ENCODE assay signal across 14 cellular contexts in genomic region chr5:115469904-115470516, GRCh38.
DNase-seq lines count a peak whose midpoint lies in the region; ATAC-seq lines count a peak whose summit lies in the region.
"Had no signal": no experiment of that assay in that cellular context is flagged by ENCODE, and none has a peak within 500 bp of the region (broad histone marks: within the 10 kb centered on the region; RNA-seq: fewer than 3 reads in every experiment).

No MANE protein-coding gene starts in this region.

- no peaks in the 10 kb centered on the region for H3K36me3 Mint-ChIP-seq in stimulated activated effector memory CD8-positive, alpha-beta T cell treated with anti-CD3 and anti-CD28 coated beads, Interleukin-12 subunit alpha, Interleukin-12 subunit beta, amount 100 ng/mL, for 72 hours
- H3K36me3 Mint-ChIP-seq in activated naive CD4-positive, alpha-beta T cell treated with anti-CD3 and anti-CD28 coated beads, Interleukin-2, amount 50 U/mL, for 72 hours: no peaks in the 10 kb centered on the region
- H3K36me3 Mint-ChIP-seq: CD14-positive monocyte; CD8-positive, alpha-beta memory T cell had no signal

- H3K9me3 Mint-ChIP-seq in stimulated activated effector memory CD8-positive, alpha-beta T cell treated with anti-CD3 and anti-CD28 coated beads, Interleukin-12 subunit alpha, Interleukin-12 subunit beta, amount 100 ng/mL, for 72 hours: no peaks in the 10 kb centered on the region
- H3K9me3 Mint-ChIP-seq in activated naive CD4-positive, alpha-beta T cell treated with anti-CD3 and anti-CD28 coated beads, Interleukin-2, amount 50 U/mL, for 72 hours: no peaks in the 10 kb centered on the region
- H3K9me3 Mint-ChIP-seq: CD8-positive, alpha-beta memory T cell; HFFc6 had no signal

- DNase-seq in DMS 273 (lab: John Stamatoyannopoulos, UW; ENCODE audit: unreplicated experiment) (peak; percentile 14), DMS 273 treated with DMSO at 0.1 percent for 48 hours (lab: John Stamatoyannopoulos, UW) (no peak), cerebellum (ENCODE audit: low spot score) (peak; percentile 35)
- no peak for DNase-seq in stimulated activated effector memory CD8-positive, alpha-beta T cell treated with anti-CD3 and anti-CD28 coated beads, Interleukin-12 subunit alpha, Interleukin-12 subunit beta, amount 100 ng/mL, for 72 hours (ENCODE audit: low spot score in 2 of 2)
- no peak for DNase-seq in activated naive CD4-positive, alpha-beta T cell treated with anti-CD3 and anti-CD28 coated beads, Interleukin-2, amount 50 U/mL, for 72 hours (ENCODE audit: low spot score in 2 of 2)
- DNase-seq: Caco-2; CD8-positive, alpha-beta memory T cell; GOT3; HFFc6; KG1 had no signal

- no peak overlapping the region for H3K4me3 Mint-ChIP-seq in stimulated activated effector memory CD8-positive, alpha-beta T cell treated with anti-CD3 and anti-CD28 coated beads, Interleukin-12 subunit alpha, Interleukin-12 subunit beta, amount 100 ng/mL, for 72 hours
- H3K4me3 Mint-ChIP-seq: CD14-positive monocyte; CD8-positive, alpha-beta memory T cell; HFFc6 had no signal

- peak; percentile 11 for ATAC-seq in stimulated activated effector memory CD8-positive, alpha-beta T cell treated with anti-CD3 and anti-CD28 coated beads, Interleukin-12 subunit alpha, Interleukin-12 subunit beta, amount 100 ng/mL, for 72 hours
- ATAC-seq in HG02678 (IDR thresholded peaks at IDR 0.05; ENCODE audit: unreplicated experiment) (no peak), HG03135 (IDR thresholded peaks at IDR 0.05; ENCODE audit: unreplicated experiment) (no peak)
- ATAC-seq in activated naive CD4-positive, alpha-beta T cell treated with anti-CD3 and anti-CD28 coated beads, Interleukin-2, amount 50 U/mL, for 72 hours: no peak
- ATAC-seq: GM12878 had no signal

- no peaks in the 10 kb centered on the region for H3K4me1 Mint-ChIP-seq in stimulated activated effector memory CD8-positive, alpha-beta T cell treated with anti-CD3 and anti-CD28 coated beads, Interleukin-12 subunit alpha, Interleukin-12 subunit beta, amount 100 ng/mL, for 72 hours
- H3K4me1 Mint-ChIP-seq: CD8-positive, alpha-beta memory T cell had no signal

- no peak overlapping the region for H3K27ac Mint-ChIP-seq in stimulated activated effector memory CD8-positive, alpha-beta T cell treated with anti-CD3 and anti-CD28 coated beads, Interleukin-12 subunit alpha, Interleukin-12 subunit beta, amount 100 ng/mL, for 72 hours
- no peak overlapping the region for H3K27ac Mint-ChIP-seq in activated naive CD4-positive, alpha-beta T cell treated with anti-CD3 and anti-CD28 coated beads, Interleukin-2, amount 50 U/mL, for 72 hours
- H3K27ac Mint-ChIP-seq: CD8-positive, alpha-beta memory T cell; HFFc6 had no signal

Comparison
In these comparisons a context has a peak if more than half of its experiments do, and no peak if none do; other contexts are left out.
1. DNase-seq: peak in DMS 273 (single experiment) and cerebellum (single experiment); none in DMS 273 treated with DMSO at 0.1 percent for 48 hours (single experiment), stimulated activated effector memory CD8-positive, alpha-beta T cell treated with anti-CD3 and anti-CD28 coated beads, Interleukin-12 subunit alpha, Interleukin-12 subunit beta, amount 100 ng/mL, for 72 hours (0 of 2) and activated naive CD4-positive, alpha-beta T cell treated with anti-CD3 and anti-CD28 coated beads, Interleukin-2, amount 50 U/mL, for 72 hours (0 of 2).